8 cellular contexts compared by ENCODE assay signal in genomic region chr16:89410794-89411309, GRCh38.
DNase-seq lines count a peak whose midpoint lies in the region; ATAC-seq and TF ChIP-seq lines count a peak whose summit lies in the region.

No MANE protein-coding gene starts in this region.

- no peak overlapping the region for H3K56ac ChIP-seq in H9 (ENCODE audit: insufficient read length, low read depth, low read length)

- H3K14ac ChIP-seq in H9 (ENCODE audit: insufficient read depth, low read length): no peak overlapping the region; the same call in 1 of the 2 replicates

- peaks cover 4% of the 10 kb centered on the region for H3K79me1 ChIP-seq in H9 (ENCODE audit: insufficient read depth, low read depth, low read length, poor library complexity, severe bottlenecking)

- no peak overlapping the region for H2BK120ac ChIP-seq in H9 (ENCODE audit: low read depth, low read length, poor library complexity, severe bottlenecking)

- no peak for DNase-seq in H9
- DNase-seq in activated naive CD4-positive, alpha-beta T cell treated with anti-CD3 and anti-CD28 coated beads, Interleukin-2, amount 50 U/mL, for 72 hours (ENCODE audit: low spot score in 2 of 2): no peak
- peak; percentile 77 for DNase-seq in Right ventricle myocardium superior
- DNase-seq in retinal pigment epithelial cell (ENCODE audit: low read depth): peak; percentile 94
- DNase-seq in T-helper 9 cell: no peak

- H3K4ac ChIP-seq in H9 (ENCODE audit: low read depth, low read length): no peak overlapping the region

- peaks cover 0 to 2% (median 1%) of the 10 kb centered on the region in 3 experiments; a peak in 6 of 7 replicates for H3K36me3 Mint-ChIP-seq in H9 (ENCODE audit: insufficient read depth in 1 of 3, low read depth in 3 of 3)
- no peaks in the 10 kb centered on the region for H3K36me3 Mint-ChIP-seq in activated naive CD4-positive, alpha-beta T cell treated with anti-CD3 and anti-CD28 coated beads, Interleukin-2, amount 50 U/mL, for 72 hours

- H3K79me2 ChIP-seq in H9 (ENCODE audit: insufficient read depth, low read length): peaks cover 77% of the 10 kb centered on the region

- no peaks in the 10 kb centered on the region for H3K9me3 ChIP-seq in H9 (ENCODE audit: control insufficient read depth, low read depth, low read length)

- peak overlapping the region in 2 of 3 experiments; percentile 23 to 72; a peak in 2 of 7 replicates for H3K27ac Mint-ChIP-seq in H9
- H3K27ac Mint-ChIP-seq in activated naive CD4-positive, alpha-beta T cell treated with anti-CD3 and anti-CD28 coated beads, Interleukin-2, amount 50 U/mL, for 72 hours: peak overlapping the region; percentile 88 to 95

- no peak overlapping the region for H2BK5ac ChIP-seq in H9 (ENCODE audit: insufficient read length, low read length)

- intact Hi-C loops in Right ventricle myocardium superior (cut with DNase I): no loop called here

- no peak overlapping the region for H3T11ph ChIP-seq in H9 (ENCODE audit: low read length)

- H3K9ac ChIP-seq in H9 (ENCODE audit: extremely low read depth, insufficient read length, low read length): no peak overlapping the region

- no peaks in the 10 kb centered on the region for H3K9me3 Mint-ChIP-seq in H9
- H3K9me3 Mint-ChIP-seq in activated naive CD4-positive, alpha-beta T cell treated with anti-CD3 and anti-CD28 coated beads, Interleukin-2, amount 50 U/mL, for 72 hours: no peaks in the 10 kb centered on the region

- no peak overlapping the region for H2BK15ac ChIP-seq in H9 (ENCODE audit: low read depth, low read length)

- no CpG with 5 or more reads among the region's 11 CpGs for WGBS in H9 (ENCODE audit: extremely low coverage, insufficient read length, low lambda C conversion rate)

- peak in 1 of 2 donors; percentile 21 for ATAC-seq in activated naive CD4-positive, alpha-beta T cell treated with anti-CD3 and anti-CD28 coated beads, Interleukin-2, amount 50 U/mL, for 72 hours
- ATAC-seq in Right ventricle myocardium superior (ENCODE audit: poor library complexity) (peak; percentile 60), HG03025 (IDR thresholded peaks at IDR 0.05; ENCODE audit: low FRiP score, unreplicated experiment) (no peak), HG03139 (IDR thresholded peaks at IDR 0.05; ENCODE audit: unreplicated experiment) (no peak)

- H3K23me2 ChIP-seq in H9 (ENCODE audit: insufficient read length, low read depth, low read length, poor library complexity, severe bottlenecking): no peaks in the 10 kb centered on the region

- no peak overlapping the region for H4K5ac ChIP-seq in H9 (ENCODE audit: insufficient read length, low read depth, low read length)

- no peak overlapping the region for H4K91ac ChIP-seq in H9 (ENCODE audit: insufficient read length, low read depth, low read length)

- H2AK5ac ChIP-seq in H9 (ENCODE audit: insufficient read length, low read length): no peak overlapping the region

- H2BK12ac ChIP-seq in H9 (ENCODE audit: insufficient read length, low read depth, low read length): no peak overlapping the region

- H2BK20ac ChIP-seq in H9 (ENCODE audit: low read depth, low read length, poor library complexity, severe bottlenecking): no peak overlapping the region

- peak overlapping the region; percentile 64 for H3K27ac ChIP-seq in 22Rv1
- no peak overlapping the region for H3K27ac ChIP-seq in H9 (ENCODE audit: insufficient read length, low read depth, low read length)

- no peak overlapping the region for H3K23ac ChIP-seq in H9 (ENCODE audit: insufficient read length, low read depth, low read length)

- H4K20me1 ChIP-seq in H9 (ENCODE audit: control insufficient read depth, insufficient read depth, insufficient read length): peaks cover 8% of the 10 kb centered on the region

- H3K4me1 Mint-ChIP-seq in H9: peaks cover 74 to 78% of the 10 kb centered on the region in 2 experiments

- H3K4me2 ChIP-seq in H9 (ENCODE audit: insufficient read depth, insufficient read length, low read length): no peak overlapping the region

- no peaks in the 10 kb centered on the region for H3K27me3 ChIP-seq in H9 (ENCODE audit: insufficient read depth, low read length)

- H3K18ac ChIP-seq in H9 (ENCODE audit: insufficient read length, low read depth, low read length): no peak overlapping the region

- H3K4me3 ChIP-seq in retinal pigment epithelial cell (ENCODE audit: low read length): no peak overlapping the region

- H3K4me3 Mint-ChIP-seq in H9: no peak overlapping the region

- H3K4me1 ChIP-seq in H9 (ENCODE audit: insufficient read depth, low read length): peaks cover 12% of the 10 kb centered on the region; the same call in 1 of the 2 replicates

- no peaks in the 10 kb centered on the region for H3K27me3 Mint-ChIP-seq in H9 (ENCODE audit: low read depth)

- no peak overlapping the region for H4K8ac ChIP-seq in H9 (replicated peaks; ENCODE audit: insufficient read length, low read depth, low read length)

- H2AFZ ChIP-seq in H9 (ENCODE audit: low read length): no peak overlapping the region

- TF ChIP-seq CTCF in 22Rv1 (IDR thresholded peaks at IDR 0.05) (peak; percentile 19; the same call in 1 of the 2 replicates), H9 (conservative IDR thresholded peaks at IDR 0.05) (no peak), retinal pigment epithelial cell (conservative IDR thresholded peaks at IDR 0.05; ENCODE audit: low read depth, low read length) (peak; percentile 30)

Comparison
In these comparisons a context has a peak if more than half of its experiments do, and no peak if none do; other contexts are left out.
1. DNase-seq: peak in Right ventricle myocardium superior (single experiment) and retinal pigment epithelial cell (single experiment); none in H9 (single experiment), activated naive CD4-positive, alpha-beta T cell treated with anti-CD3 and anti-CD28 coated beads, Interleukin-2, amount 50 U/mL, for 72 hours (0 of 2) and T-helper 9 cell (single experiment).